Comparison of ENCODE assay signal across 15 cellular contexts in genomic region chr22:29320546-29320945, GRCh38. TPM values are rescaled to one million over a fixed set of nuclear protein-coding genes. Genes with fewer than 3 reads are reported as not detected.
DNase-seq lines count a peak whose midpoint lies in the region; ATAC-seq, FAIRE-seq and TF ChIP-seq lines count a peak whose summit lies in the region.
"Had no signal": no experiment of that assay in that cellular context is flagged by ENCODE, and none has a peak within 500 bp of the region (broad histone marks: within the 10 kb centered on the region; RNA-seq: fewer than 3 reads in every experiment).

No MANE protein-coding gene starts in this region.

- POLR2A ChIA-PET in A549 (lab: Yijun Ruan, JAX), result interaction anchor here (0.7 kb wide), 1 partner anchor 216 kb away, joined by 3 read pairs; no protein-coding TSS in a partner anchor

- TF ChIP-seq CTCF in A549 (IDR thresholded peaks at IDR 0.05) (0 out of 3 replicates have a peak, but pooled peaks have one; percentile 13), GM12872 (IDR thresholded peaks at IDR 0.05; ENCODE audit: insufficient read depth, low read depth, low read length) (0 out of 3 replicates have a peak, but pooled peaks have one; percentile 14), choroid plexus epithelial cell (conservative IDR thresholded peaks at IDR 0.05; ENCODE audit: low read depth, low read length) (peak; percentile 49)

- ATAC-seq in A549 (peak; percentile 71 to 86; a peak in 4 of 6 replicates), GM21576 (IDR thresholded peaks at IDR 0.05; ENCODE audit: unreplicated experiment) (no peak)
- ATAC-seq: stimulated activated effector memory CD8-positive, alpha-beta T cell treated with anti-CD3 and anti-CD28 coated beads, Interleukin-12 subunit alpha, Interleukin-12 subunit beta, amount 100 ng/mL, for 72 hours had no signal

- H3K4me3 ChIP-seq in A549 (no peak overlapping the region), choroid plexus epithelial cell (ENCODE audit: low read depth, low read length) (no peak overlapping the region)

- no peak overlapping the region for H3K4me2 ChIP-seq in A549

- H3K9me3 ChIP-seq in A549, result no peaks in the 10 kb centered on the region

- CTCF ChIA-PET in A549 (lab: Yijun Ruan, JAX), result interaction anchor here (2.6 to 3.7 kb wide), 3 partner anchors 9 to 39 kb away, joined by 11 to 16 read pairs (median 13); partner anchors contain the start of gene GAS2L1

- no peak for FAIRE-seq in A549 (lab: Jason Lieb, UNC)

- no peaks in the 10 kb centered on the region for H3K4me1 ChIP-seq in A549

- TF ChIP-seq EP300 in A549 (IDR thresholded peaks at IDR 0.05), result no peak

- H3K27ac ChIP-seq in A549, result no peak overlapping the region

- WGBS in A549 (ENCODE audit: missing lambda C conversion rate), result 44% methylated on average over 1 of the region's 1 CpG

- TF ChIP-seq POLR2A in A549 (IDR thresholded peaks at IDR 0.05; ENCODE audit: low read length), result no peak

- no peak for DNase-seq in A549 (ENCODE audit: low read depth in 1 of 2, low spot score in 1 of 2)
- DNase-seq in RKO (ENCODE audit: low spot score), result peak; percentile 50
- no peak for DNase-seq in choroid plexus epithelial cell (ENCODE audit: low read depth)
- DNase-seq in LoVo (ENCODE audit: low spot score), result no peak
- DNase-seq in T-helper 2 cell, result no peak
- no peak for DNase-seq in NCI-H2029 treated with DMSO at 0.1 percent for 48 hours (lab: John Stamatoyannopoulos, UW)
- DNase-seq: GF-D8; KBM-7; midbrain; NCI-H345; RPMI8226; stimulated activated CD4-positive, alpha-beta T cell treated with anti-CD3 and anti-CD28 coated beads, Interleukin-2, amount 100 ng/mL, for 24 hours had no signal

- TF ChIP-seq RAD21 in A549 (conservative IDR thresholded peaks at IDR 0.05 in 1 of 2, IDR thresholded peaks at IDR 0.05 in 1 of 2), result no peak

TF ChIP-seq in A549, 52 proteins besides CTCF, POLR2A, EP300 and RAD21:
- no peak for TF ChIP-seq SREBF2 (IDR thresholded peaks at IDR 0.05)
- no peak for TF ChIP-seq BHLHE40 (IDR thresholded peaks at IDR 0.05; ENCODE audit: low read depth, low read length)
- no peak for TF ChIP-seq FOSB (CRISPR knock-in tag; IDR thresholded peaks at IDR 0.05)
- TF ChIP-seq JUN (IDR thresholded peaks at IDR 0.05), result no peak
- no peak for TF ChIP-seq ATOH8 (CRISPR knock-in tag; IDR thresholded peaks at IDR 0.05; ENCODE audit: low read depth)
- TF ChIP-seq CBX8 (IDR thresholded peaks at IDR 0.05), result no peak
- no peak for TF ChIP-seq REST (IDR thresholded peaks at IDR 0.05)
- no peak for TF ChIP-seq RARB (CRISPR knock-in tag; IDR thresholded peaks at IDR 0.05)
- no peak for TF ChIP-seq JUNB (IDR thresholded peaks at IDR 0.05)
- no peak for TF ChIP-seq NR3C1 (IDR thresholded peaks at IDR 0.05)
- no peak for TF ChIP-seq HOXA7 (CRISPR knock-in tag; IDR thresholded peaks at IDR 0.05)
- no peak for TF ChIP-seq ESRRA (IDR thresholded peaks at IDR 0.05; ENCODE audit: borderline replicate concordance, low read length)
- no peak for TF ChIP-seq MAX (IDR thresholded peaks at IDR 0.05)
- TF ChIP-seq MAFK (IDR thresholded peaks at IDR 0.05; ENCODE audit: partially characterized antibody), result no peak
- no peak for TF ChIP-seq BCL3 (IDR thresholded peaks at IDR 0.05)
- TF ChIP-seq SMC3 (IDR thresholded peaks at IDR 0.05), result no peak
- TF ChIP-seq POLR2AphosphoS2 (conservative IDR thresholded peaks at IDR 0.05; ENCODE audit: low read length), result no peak
- no peak for TF ChIP-seq HES2 (IDR thresholded peaks at IDR 0.05)

RNA-seq across cellular contexts. Expression of gene RASL10A, which starts 5.0 kb away (rescaled TPM):
- polyA plus RNA-seq in A549 (2011; rRNA removed), result 0.08 and 0.28 TPM in 2 replicates
- 0.38 and 0.41 TPM in 2 replicates for polyA plus RNA-seq in A549 (2012; cell fraction: cytosol; rRNA removed)
- polyA plus RNA-seq in A549 (2012; cell fraction: nucleus; rRNA removed), result 2.3 and 3.1 TPM in 2 replicates
- polyA plus RNA-seq in A549 (2017; fragmentation: RNase III; extraction: RNeasy Plus Mini Kit Qiagen cat#74134 plus additional on column Dnase treatment), result 0.22 to 0.36 TPM (median 0.25 TPM) in 3 replicates
- polyA minus RNA-seq in A549 (2011; rRNA and poly(A)+ RNA removed), result not detected in 2 replicates

RNA-seq across cellular contexts. Expression of gene GAS2L1, which starts 14.1 kb away (rescaled TPM):
- polyA plus RNA-seq in A549 (2011; rRNA removed) (6.5 and 7.6 TPM in 2 replicates), A549 (2017; fragmentation: RNase III; extraction: RNeasy Plus Mini Kit Qiagen cat#74134 plus additional on column Dnase treatment) (14.8 to 17.2 TPM (median 16.5 TPM) in 3 replicates)
- polyA plus RNA-seq in A549 (2012; cell fraction: cytosol; rRNA removed), result 31.1 and 43.7 TPM in 2 replicates
- polyA plus RNA-seq in A549 (2012; cell fraction: nucleus; rRNA removed), result 43.5 and 68.2 TPM in 2 replicates
- polyA minus RNA-seq in A549 (2011; rRNA and poly(A)+ RNA removed), result 6.1 and 7.3 TPM in 2 replicates

RNA-seq across cellular contexts. Expression of gene EWSR1, which starts 52.5 kb away (rescaled TPM):
- polyA plus RNA-seq in A549 (2011; rRNA removed) (146 and 202 TPM in 2 replicates), A549 (2017; fragmentation: RNase III; extraction: RNeasy Plus Mini Kit Qiagen cat#74134 plus additional on column Dnase treatment) (266 to 281 TPM (median 272 TPM) in 3 replicates)
- polyA plus RNA-seq in A549 (2012; cell fraction: cytosol; rRNA removed), result 174 and 243 TPM in 2 replicates
- 430 and 508 TPM in 2 replicates for polyA plus RNA-seq in A549 (2012; cell fraction: nucleus; rRNA removed)
- 233 and 303 TPM in 2 replicates for polyA minus RNA-seq in A549 (2011; rRNA and poly(A)+ RNA removed)

RNA-seq across cellular contexts. Expression of gene RHBDD3, which starts 52.8 kb away (rescaled TPM):
- polyA plus RNA-seq in A549 (2011; rRNA removed) (10.2 and 14.2 TPM in 2 replicates), A549 (2017; fragmentation: RNase III; extraction: RNeasy Plus Mini Kit Qiagen cat#74134 plus additional on column Dnase treatment) (20.0 to 23.2 TPM (median 20.8 TPM) in 3 replicates)
- 25.9 and 36.5 TPM in 2 replicates for polyA plus RNA-seq in A549 (2012; cell fraction: cytosol; rRNA removed)
- 65.7 and 89.0 TPM in 2 replicates for polyA plus RNA-seq in A549 (2012; cell fraction: nucleus; rRNA removed)
- 5.3 and 5.7 TPM in 2 replicates for polyA minus RNA-seq in A549 (2011; rRNA and poly(A)+ RNA removed)
